ENCODE assay signal across 21 cellular contexts in genomic region chr1:36612121-36612520, GRCh38.
"Had no signal": no experiment of that assay in that cellular context is flagged by ENCODE, and none has a peak within 500 bp of the region (broad histone marks: within the 10 kb centered on the region; RNA-seq: fewer than 3 reads in every experiment).

No MANE protein-coding gene starts in this region.

- FAIRE-seq: HTR-8/SVneo, K562, RCC 7860 had no signal

- H3K36me3 Mint-ChIP-seq: IgD-negative memory B cell had no signal

- H3K9me3 Mint-ChIP-seq: IgD-negative memory B cell had no signal

- H3K4me1 Mint-ChIP-seq: IgD-negative memory B cell had no signal

- H3K9me3 ChIP-seq: MG63, SJSA1 had no signal

- H3K9ac ChIP-seq: KMS-11 had no signal

- H3K4me2 ChIP-seq: KMS-11 had no signal

- DNase-seq: MG63, NCI-H1436, NCI-H187, NCI-H2029, NCI-H2081 treated with DMSO at 0.1 percent for 48 hours, NCI-H2171, NCI-H226, NCI-H446, NCI-H510A, NCI-H524 treated with DMSO at 0.1 percent for 48 hours, NCI-H774, Right ventricle myocardium superior, SIG-M5 had no signal

- H3K4me3 Mint-ChIP-seq: IgD-negative memory B cell had no signal

- H3K27ac ChIP-seq: HL-60, KMS-11, SJSA1, SK-N-MC had no signal

- H3K27ac Mint-ChIP-seq: IgD-negative memory B cell had no signal

- H3K4me3 ChIP-seq: K562, MG63, SJSA1, SK-N-MC had no signal

- H3K4me1 ChIP-seq: SJSA1 had no signal

- H3K36me3 ChIP-seq: MG63, SJSA1 had no signal
